Comparison of ENCODE assay signal across 1 cellular context in genomic region chr20:31821427-31821826, GRCh38.
TF ChIP-seq lines count a peak whose summit lies in the region.

No MANE protein-coding gene starts in this region.

TF ChIP-seq in HepG2, 621 proteins besides CTCF, POLR2A, EP300 and RAD21:
- 0 out of 2 replicates have a peak, but pooled peaks have one; percentile 52 for TF ChIP-seq LCORL (IDR thresholded peaks at IDR 0.05)
- TF ChIP-seq LCORL (CRISPR knock-in tag; IDR thresholded peaks at IDR 0.05) = no peak
- no peak for TF ChIP-seq U2AF1 (optimal IDR thresholded peaks at IDR 0.05; ENCODE audit: low read depth, low read length)
- TF ChIP-seq ZNF280B (CRISPR knock-in tag; IDR thresholded peaks at IDR 0.05; ENCODE audit: borderline replicate concordance) = 0 out of 2 replicates have a peak, but pooled peaks have one; percentile 26
TF ChIP-seq in HepG2: peak in this region for 2.
